In genomic region chr12:21819236-21819635, GRCh38 we compare ENCODE assay signal across 16 cellular contexts. TPM values are rescaled to one million over a fixed set of nuclear protein-coding genes. Genes with fewer than 3 reads are reported as not detected.
DNase-seq lines count a peak whose midpoint lies in the region; ATAC-seq and TF ChIP-seq lines count a peak whose summit lies in the region.
"Had no signal": no experiment of that assay in that cellular context is flagged by ENCODE, and none has a peak within 500 bp of the region (broad histone marks: within the 10 kb centered on the region; RNA-seq: fewer than 3 reads in every experiment).

No MANE protein-coding gene starts in this region.

- no peaks in the 10 kb centered on the region for H3K9me3 Mint-ChIP-seq in osteocyte (ENCODE audit: unreplicated experiment)
- H3K9me3 Mint-ChIP-seq: central memory CD8-positive, alpha-beta T cell; H9 had no signal

- H3K4me3 Mint-ChIP-seq in osteocyte (ENCODE audit: unreplicated experiment), result no peak overlapping the region
- H3K4me3 Mint-ChIP-seq: central memory CD8-positive, alpha-beta T cell; H9 had no signal

- H3K4me3 ChIP-seq in skeletal muscle cell (ENCODE audit: low read depth, low read length), result no peak overlapping the region
- H3K4me3 ChIP-seq: MG63, mucosa of descending colon had no signal

- H3K4me1 Mint-ChIP-seq in osteocyte (ENCODE audit: unreplicated experiment), result peaks cover 16% of the 10 kb centered on the region
- H3K4me1 Mint-ChIP-seq: central memory CD8-positive, alpha-beta T cell; H9 had no signal

- TF ChIP-seq CTCF in osteocyte (IDR thresholded peaks at IDR 0.05), result no peak

- H3K36me3 Mint-ChIP-seq in osteocyte (ENCODE audit: unreplicated experiment), result no peaks in the 10 kb centered on the region

- no peak overlapping the region for H3K27ac Mint-ChIP-seq in osteocyte (ENCODE audit: unreplicated experiment)
- H3K27ac Mint-ChIP-seq: H9 had no signal

- ATAC-seq in HG02885 (IDR thresholded peaks at IDR 0.05; ENCODE audit: poor library complexity, unreplicated experiment), result no peak

- H3K27me3 Mint-ChIP-seq in osteocyte (ENCODE audit: unreplicated experiment), result peaks cover 4% of the 10 kb centered on the region
- H3K27me3 Mint-ChIP-seq: central memory CD8-positive, alpha-beta T cell had no signal

- DNase-seq in ELR (ENCODE audit: low read depth) (peak; percentile 23), astrocyte of the hippocampus (ENCODE audit: low read depth, low spot score) (peak; percentile 8), kidney glomerular epithelial cell (lab: John Stamatoyannopoulos, UW) (peak; percentile 63), skeletal muscle cell (ENCODE audit: low read depth) (peak; percentile 47), osteocyte (ENCODE audit: extremely low spot score, unreplicated experiment) (no peak)
- no peak for DNase-seq in activated T-cell treated with anti-CD3 and anti-CD28 coated beads, Interleukin-2, amount 50 U/mL, for 1 hour
- DNase-seq: activated naive CD4-positive, alpha-beta T cell treated with Interleukin-2 at 50 U/mL for 16 hours; H9; MG63; mucosa of descending colon; NCI-H2107; stimulated activated CD4-positive, alpha-beta T cell treated with anti-CD3 and anti-CD28 coated beads, Interleukin-4, amount 100 ng/mL, for 4 hours; stimulated activated naive CD4-positive, alpha-beta T cell had no signal

RNA-seq across cellular contexts. Expression of gene KCNJ8, which starts 44.7 kb away (rescaled TPM):
- total RNA-seq in osteocyte, result 0.24 and 0.59 TPM in 2 replicates
- total RNA-seq: pulmonary artery endothelial cell had no signal

Comparison
In these comparisons a context has a peak if more than half of its experiments do, and no peak if none do; other contexts are left out.
1. DNase-seq: peak in ELR (single experiment), astrocyte of the hippocampus (single experiment), kidney glomerular epithelial cell (single experiment) and skeletal muscle cell (single experiment); none in osteocyte (single experiment) and activated T-cell treated with anti-CD3 and anti-CD28 coated beads, Interleukin-2, amount 50 U/mL, for 1 hour (single experiment).